In genomic region chr11:6319879-6320410, GRCh38 we compare ENCODE assay signal across 8 cellular contexts. TPM values are rescaled to one million over a fixed set of nuclear protein-coding genes. Genes with fewer than 3 reads are reported as not detected.
DNase-seq lines count a peak whose midpoint lies in the region; ATAC-seq and TF ChIP-seq lines count a peak whose summit lies in the region.

No MANE protein-coding gene starts in this region.

- H3K9ac ChIP-seq in duodenal mucosa (ENCODE audit: low read depth in 1 of 2, low read length in 2 of 2) = peak overlapping the region; percentile 49 to 71

- POLR2A ChIA-PET in GM10248 (lab: Yijun Ruan, JAX) = no interaction called here

- H3K4me1 ChIP-seq in RWPE2 (ENCODE audit: insufficient read depth, poor library complexity, severe bottlenecking) = peaks cover 26% of the 10 kb centered on the region
- peaks cover 8 to 18% of the 10 kb centered on the region in 2 donors for H3K4me1 ChIP-seq in duodenal mucosa (ENCODE audit: control insufficient read depth in 1 of 2, insufficient read depth in 2 of 2, low read length in 2 of 2)
- H3K4me1 ChIP-seq in lower lobe of right lung = peaks cover 51% of the 10 kb centered on the region

- intact Hi-C loops in lower lobe of right lung (cut with DNase I) = no loop called here

- H3K36me3 ChIP-seq in H7 (replicated peaks; ENCODE audit: control insufficient read depth, insufficient read depth, low read length) (no peaks in the 10 kb centered on the region), RWPE2 (ENCODE audit: low read depth) (0 out of 2 replicates have a peak, but pooled peaks cover 5% of the 10 kb centered on the region), duodenal mucosa (ENCODE audit: control insufficient read depth in 1 of 2, insufficient read depth in 2 of 2, low read length in 2 of 2) (no peaks in the 10 kb centered on the region), lower lobe of right lung (no peaks in the 10 kb centered on the region)

- CTCF ChIA-PET in GM10248 (lab: Yijun Ruan, JAX) = interaction anchor here (1.0 to 6.2 kb wide), 3 partner anchors 12 to 70 kb away, joined by 3 to 24 read pairs (median 3); no protein-coding TSS in a partner anchor

- no peaks in the 10 kb centered on the region for H3K27me3 ChIP-seq in H7 (ENCODE audit: control insufficient read depth, insufficient read depth, low read length)
- no peaks in the 10 kb centered on the region for H3K27me3 ChIP-seq in RWPE2 (ENCODE audit: insufficient read depth, poor library complexity, severe bottlenecking)
- no peaks in the 10 kb centered on the region for H3K27me3 ChIP-seq in duodenal mucosa (ENCODE audit: control insufficient read depth in 1 of 2, insufficient read depth in 2 of 2, low read length in 2 of 2)
- H3K27me3 ChIP-seq in lower lobe of right lung (ENCODE audit: low read depth) = no peaks in the 10 kb centered on the region

- ATAC-seq in RWPE2 (ENCODE audit: low read depth) (peak; percentile 88), lower lobe of right lung (peak; percentile 97), GM18520 (IDR thresholded peaks at IDR 0.05; ENCODE audit: unreplicated experiment) (no peak)

- H3K9me3 ChIP-seq in RWPE2 (ENCODE audit: severe bottlenecking) (no peaks in the 10 kb centered on the region), duodenal mucosa (ENCODE audit: control insufficient read depth in 1 of 2, low read length in 2 of 2) (no peaks in the 10 kb centered on the region), lower lobe of right lung (no peaks in the 10 kb centered on the region)

- H3K4me3 ChIP-seq in H7 (ENCODE audit: insufficient read depth, low read depth, low read length) (peak overlapping the region; percentile 86), RWPE2 (ENCODE audit: severe bottlenecking) (peak overlapping the region; percentile 39), duodenal mucosa (ENCODE audit: low read depth in 1 of 2, low read length in 2 of 2) (peak overlapping the region; percentile 67 to 75), lower lobe of right lung (peak overlapping the region; percentile 76)

- TF ChIP-seq CTCF in GM10248 (IDR thresholded peaks at IDR 0.05; ENCODE audit: control extremely low read depth, extremely low read depth, low read depth, missing control alignments) (no peak), RWPE2 (IDR thresholded peaks at IDR 0.05; ENCODE audit: poor library complexity, severe bottlenecking) (no peak), lower lobe of right lung (IDR thresholded peaks at IDR 0.05) (peak; percentile 9)

- peak overlapping the region; percentile 91 for H3K27ac ChIP-seq in RWPE2 (ENCODE audit: poor library complexity, severe bottlenecking)
- H3K27ac ChIP-seq in duodenal mucosa (ENCODE audit: low read depth, low read length) = peak overlapping the region; percentile 93
- peak overlapping the region; percentile 99 for H3K27ac ChIP-seq in lower lobe of right lung

- DNase-seq in GM10248 (ENCODE audit: extremely low spot score) (peak; percentile 41), H7 (peak; percentile 87), RWPE2 (ENCODE audit: low spot score) (peak; percentile 92), lower lobe of right lung (peak; percentile 95), stromal cell of bone marrow (ENCODE audit: low read depth) (peak; percentile 93), NOMO-1 treated with DMSO at 0.1 percent for 48 hours (lab: John Stamatoyannopoulos, UW; ENCODE audit: unreplicated experiment) (no peak)

RNA-seq across cellular contexts. Expression of gene CAVIN3, which starts 0.4 kb away (rescaled TPM):
- total RNA-seq in H7 (2014; rRNA removed; shearing (Covaris generic)) = 93.4 and 179 TPM in 2 replicates
- 36.3 TPM for total RNA-seq in lower lobe of right lung
